ENCODE assay signal across 17 cellular contexts in genomic region chr11:20421902-20422301, GRCh38. TPM values are rescaled to one million over a fixed set of nuclear protein-coding genes. Genes with fewer than 3 reads are reported as not detected.
DNase-seq lines count a peak whose midpoint lies in the region; ATAC-seq lines count a peak whose summit lies in the region.
"Had no signal": no experiment of that assay in that cellular context is flagged by ENCODE, and none has a peak within 500 bp of the region (broad histone marks: within the 10 kb centered on the region; RNA-seq: fewer than 3 reads in every experiment).

No MANE protein-coding gene starts in this region.

- DNase-seq in activated T-cell treated with anti-CD3 and anti-CD28 coated beads, Interleukin-2, amount 50 U/mL, for 24 hours, result no peak
- DNase-seq in activated T-cell treated with anti-CD3 and anti-CD28 coated beads, Interleukin-2, amount 50 U/mL, for 48 hours, result no peak
- DNase-seq in NCI-H524 treated with DMSO at 0.1 percent for 48 hours (lab: John Stamatoyannopoulos, UW) (peak; percentile 11), left lobe of liver (ENCODE audit: low spot score) (no peak)
- DNase-seq in activated CD4-positive, alpha-beta memory T cell treated with anti-CD3 and anti-CD28 coated beads for 36 hours, result no peak
- DNase-seq: CD4-positive, alpha-beta memory T cell; GOT3; Karpas-422; NCI-H1436 treated with DMSO at 0.1 percent for 48 hours; NCI-H2029; NCI-H69; SHP77 had no signal

- peaks cover 95% of the 10 kb centered on the region for H3K36me3 Mint-ChIP-seq in activated T-cell treated with anti-CD3 and anti-CD28 coated beads, Interleukin-2, amount 50 U/mL, for 24 hours (ENCODE audit: low read depth)
- H3K36me3 Mint-ChIP-seq in activated CD4-positive, alpha-beta memory T cell treated with anti-CD3 and anti-CD28 coated beads for 36 hours, result peaks cover 37% of the 10 kb centered on the region
- peaks cover 66% of the 10 kb centered on the region for H3K36me3 Mint-ChIP-seq in stimulated activated memory B cell treated with anti-CD40 and anti-IgM and Interleukin-4, amounts not matched to agents 10 μg/mL and 1 μg/mL and 100 μg/mL, for 72 hours

- H3K9me3 Mint-ChIP-seq in activated T-cell treated with anti-CD3 and anti-CD28 coated beads, Interleukin-2, amount 50 U/mL, for 24 hours, result no peaks in the 10 kb centered on the region
- no peaks in the 10 kb centered on the region for H3K9me3 Mint-ChIP-seq in activated CD4-positive, alpha-beta memory T cell treated with anti-CD3 and anti-CD28 coated beads for 36 hours
- H3K9me3 Mint-ChIP-seq in stimulated activated memory B cell treated with anti-CD40 and anti-IgM and Interleukin-4, amounts not matched to agents 10 μg/mL and 1 μg/mL and 100 μg/mL, for 72 hours, result no peaks in the 10 kb centered on the region
- H3K9me3 Mint-ChIP-seq: CD4-positive, alpha-beta memory T cell; IgD-negative memory B cell had no signal

- POLR2A ChIA-PET in activated CD4-positive, alpha-beta memory T cell treated with anti-CD3 and anti-CD28 coated beads for 36 hours (lab: Charles Lee), result no interaction called here

- no peaks in the 10 kb centered on the region for H3K27me3 Mint-ChIP-seq in activated T-cell treated with anti-CD3 and anti-CD28 coated beads, Interleukin-2, amount 50 U/mL, for 24 hours
- H3K27me3 Mint-ChIP-seq in activated CD4-positive, alpha-beta memory T cell treated with anti-CD3 and anti-CD28 coated beads for 36 hours, result no peaks in the 10 kb centered on the region
- no peaks in the 10 kb centered on the region for H3K27me3 Mint-ChIP-seq in stimulated activated memory B cell treated with anti-CD40 and anti-IgM and Interleukin-4, amounts not matched to agents 10 μg/mL and 1 μg/mL and 100 μg/mL, for 72 hours
- H3K27me3 Mint-ChIP-seq: CD4-positive, alpha-beta memory T cell; IgD-negative memory B cell had no signal

- CTCF ChIA-PET in activated CD4-positive, alpha-beta memory T cell treated with anti-CD3 and anti-CD28 coated beads for 36 hours (lab: Charles Lee), result no interaction called here

- peaks cover 23% of the 10 kb centered on the region for H3K4me1 Mint-ChIP-seq in activated T-cell treated with anti-CD3 and anti-CD28 coated beads, Interleukin-2, amount 50 U/mL, for 24 hours (ENCODE audit: low read depth)
- H3K4me1 Mint-ChIP-seq in activated CD4-positive, alpha-beta memory T cell treated with anti-CD3 and anti-CD28 coated beads for 36 hours (ENCODE audit: low read depth), result peaks cover 20% of the 10 kb centered on the region
- peaks cover 5% of the 10 kb centered on the region for H3K4me1 Mint-ChIP-seq in stimulated activated memory B cell treated with anti-CD40 and anti-IgM and Interleukin-4, amounts not matched to agents 10 μg/mL and 1 μg/mL and 100 μg/mL, for 72 hours

- no peak for ATAC-seq in stimulated activated memory B cell treated with anti-CD40 and anti-IgM and Interleukin-4, amounts not matched to agents 10 μg/mL and 1 μg/mL and 100 μg/mL, for 72 hours
- no peak for ATAC-seq in left lobe of liver
- ATAC-seq in HG02981 (IDR thresholded peaks at IDR 0.05; ENCODE audit: unreplicated experiment), result no peak
- ATAC-seq: GM12878, HCT116 had no signal

- no peak overlapping the region for H3K4me3 Mint-ChIP-seq in activated T-cell treated with anti-CD3 and anti-CD28 coated beads, Interleukin-2, amount 50 U/mL, for 24 hours
- no peak overlapping the region for H3K4me3 Mint-ChIP-seq in activated CD4-positive, alpha-beta memory T cell treated with anti-CD3 and anti-CD28 coated beads for 36 hours
- H3K4me3 Mint-ChIP-seq in stimulated activated memory B cell treated with anti-CD40 and anti-IgM and Interleukin-4, amounts not matched to agents 10 μg/mL and 1 μg/mL and 100 μg/mL, for 72 hours, result no peak overlapping the region
- H3K4me3 Mint-ChIP-seq: IgD-negative memory B cell had no signal

- intact Hi-C loops in activated CD4-positive, alpha-beta memory T cell treated with anti-CD3 and anti-CD28 coated beads for 36 hours (cut with micrococcal nuclease), result no loop called here

- peak overlapping the region; percentile 44 for H3K27ac Mint-ChIP-seq in activated T-cell treated with anti-CD3 and anti-CD28 coated beads, Interleukin-2, amount 50 U/mL, for 24 hours
- H3K27ac Mint-ChIP-seq in activated CD4-positive, alpha-beta memory T cell treated with anti-CD3 and anti-CD28 coated beads for 36 hours, result peak overlapping the region; percentile 68
- H3K27ac Mint-ChIP-seq in stimulated activated memory B cell treated with anti-CD40 and anti-IgM and Interleukin-4, amounts not matched to agents 10 μg/mL and 1 μg/mL and 100 μg/mL, for 72 hours, result peak overlapping the region; percentile 53
- H3K27ac Mint-ChIP-seq: IgD-negative memory B cell had no signal

RNA-seq across cellular contexts. Expression of gene PRMT3, which starts 34.4 kb away (rescaled TPM):
- total RNA-seq in activated CD4-positive, alpha-beta memory T cell treated with anti-CD3 and anti-CD28 coated beads for 36 hours, result 10 to 100 TPM; 31.2 to 33.2 TPM
- total RNA-seq in left lobe of liver, result 4.1 TPM

RNA-seq across cellular contexts. Expression of gene HTATIP2, which starts 58.4 kb away (rescaled TPM):
- total RNA-seq in activated CD4-positive, alpha-beta memory T cell treated with anti-CD3 and anti-CD28 coated beads for 36 hours, result 10 to 100 TPM; 82.1 to 83.4 TPM
- 68.0 TPM for total RNA-seq in left lobe of liver
